Comparison of ENCODE assay signal across 19 cellular contexts in genomic region chr14:38958589-38958988, GRCh38.
"Had no signal": no experiment of that assay in that cellular context is flagged by ENCODE, and none has a peak within 500 bp of the region (broad histone marks: within the 10 kb centered on the region; RNA-seq: fewer than 3 reads in every experiment).

No MANE protein-coding gene starts in this region.

- H3K36me3 Mint-ChIP-seq: activated naive CD4-positive, alpha-beta T cell treated with anti-CD3 and anti-CD28 coated beads, Interleukin-2, amount 10 ng/mL, durations not matched to agents 7 days and 5 days; immature natural killer cell; naive thymus-derived CD4-positive, alpha-beta T cell; stimulated activated naive B cell treated with anti-CD40 and anti-IgM and Interleukin-4, amounts not matched to agents 10 μg/mL and 1 μg/mL and 100 μg/mL, for 72 hours; WTC11 had no signal

- DNase-seq: activated CD4-positive, alpha-beta T cell treated with anti-CD3 and anti-CD28 coated beads for 48 hours; activated naive CD4-positive, alpha-beta T cell treated with anti-CD3 and anti-CD28 coated beads, Interleukin-2, amount 10 ng/mL, durations not matched to agents 7 days and 5 days; adrenal gland; body of pancreas; effector memory CD8-positive, alpha-beta T cell; erythroblast; immature natural killer cell; left cardiac atrium; naive thymus-derived CD4-positive, alpha-beta T cell; posterior cingulate gyrus; stimulated activated CD4-positive, alpha-beta T cell treated with anti-CD3 and anti-CD28 coated beads, Interleukin-2, amount 100 ng/mL, for 24 hours; stimulated activated naive B cell treated with anti-CD40 and anti-IgM and Interleukin-4, amounts not matched to agents 10 μg/mL and 1 μg/mL and 100 μg/mL, for 72 hours had no signal

- H3K4me1 Mint-ChIP-seq: activated naive CD4-positive, alpha-beta T cell treated with anti-CD3 and anti-CD28 coated beads, Interleukin-2, amount 10 ng/mL, durations not matched to agents 7 days and 5 days; central memory CD8-positive, alpha-beta T cell; immature natural killer cell; stimulated activated naive B cell treated with anti-CD40 and anti-IgM and Interleukin-4, amounts not matched to agents 10 μg/mL and 1 μg/mL and 100 μg/mL, for 72 hours; WTC11 had no signal

- ATAC-seq: body of pancreas; effector memory CD8-positive, alpha-beta T cell; foreskin keratinocyte; left cardiac atrium; naive thymus-derived CD4-positive, alpha-beta T cell; stimulated activated naive B cell treated with anti-CD40 and anti-IgM and Interleukin-4, amounts not matched to agents 10 μg/mL and 1 μg/mL and 100 μg/mL, for 72 hours; WTC11 had no signal

- H3K27ac Mint-ChIP-seq: activated naive CD4-positive, alpha-beta T cell treated with anti-CD3 and anti-CD28 coated beads, Interleukin-2, amount 10 ng/mL, durations not matched to agents 7 days and 5 days; effector memory CD8-positive, alpha-beta T cell; immature natural killer cell; naive thymus-derived CD4-positive, alpha-beta T cell; stimulated activated naive B cell treated with anti-CD40 and anti-IgM and Interleukin-4, amounts not matched to agents 10 μg/mL and 1 μg/mL and 100 μg/mL, for 72 hours; WTC11 had no signal

- H3K27me3 ChIP-seq: adrenal gland, body of pancreas, neutrophil, tibial nerve, vagina had no signal

- H3K27ac ChIP-seq: adrenal gland, body of pancreas, foreskin keratinocyte, neutrophil, tibial nerve, vagina had no signal

- H3K4me3 ChIP-seq: adrenal gland, body of pancreas, lung, tibial nerve, vagina had no signal

- H3K36me3 ChIP-seq: adrenal gland, neutrophil, tibial nerve, vagina had no signal

- H3K4me1 ChIP-seq: adrenal gland, body of pancreas, foreskin keratinocyte, vagina had no signal

- H3K9me3 Mint-ChIP-seq: activated naive CD4-positive, alpha-beta T cell treated with anti-CD3 and anti-CD28 coated beads, Interleukin-2, amount 10 ng/mL, durations not matched to agents 7 days and 5 days; central memory CD8-positive, alpha-beta T cell; effector memory CD8-positive, alpha-beta T cell; naive thymus-derived CD4-positive, alpha-beta T cell; WTC11 had no signal

- H3K4me3 Mint-ChIP-seq: activated naive CD4-positive, alpha-beta T cell treated with anti-CD3 and anti-CD28 coated beads, Interleukin-2, amount 10 ng/mL, durations not matched to agents 7 days and 5 days; central memory CD8-positive, alpha-beta T cell; effector memory CD8-positive, alpha-beta T cell; immature natural killer cell; naive thymus-derived CD4-positive, alpha-beta T cell; stimulated activated naive B cell treated with anti-CD40 and anti-IgM and Interleukin-4, amounts not matched to agents 10 μg/mL and 1 μg/mL and 100 μg/mL, for 72 hours; WTC11 had no signal
